ENCODE assay signal across 16 cellular contexts in genomic region chr2:136399667-136400316, GRCh38.
DNase-seq lines count a peak whose midpoint lies in the region; ATAC-seq and TF ChIP-seq lines count a peak whose summit lies in the region.
"Had no signal": no experiment of that assay in that cellular context is flagged by ENCODE, and none has a peak within 500 bp of the region (broad histone marks: within the 10 kb centered on the region; RNA-seq: fewer than 3 reads in every experiment).

No MANE protein-coding gene starts in this region.

- BruUV-seq in Calu3 (replicated peaks; lab: Mats Ljungman, UMichigan): no TSS peak

- H3K4me3 ChIP-seq in RWPE2 (ENCODE audit: severe bottlenecking): no peak overlapping the region
- H3K4me3 ChIP-seq in CD8-positive, alpha-beta memory T cell (ENCODE audit: low read length): no peak overlapping the region
- H3K4me3 ChIP-seq: BLaER1 treated with 17β-estradiol and CSF1 and Interleukin-3, amounts not matched to agents 10 nM and 100 nM; HAP-1 had no signal

- peak; percentile 65 for DNase-seq in Calu3
- peak; percentile 10 for DNase-seq in MV-4-11 (lab: John Stamatoyannopoulos, UW)
- no peak for DNase-seq in RWPE2 (ENCODE audit: low spot score)
- DNase-seq in foreskin keratinocyte: no peak
- no peak for DNase-seq in activated naive CD8-positive, alpha-beta T cell treated with anti-CD3 and anti-CD28 coated beads, Interleukin-2, amount 50 U/mL, for 24 hours
- DNase-seq in HPDE6-E6E7 (ENCODE audit: extremely low spot score): no peak
- DNase-seq in CD8-positive, alpha-beta memory T cell: no peak
- DNase-seq: ACHN; CD4-positive, CD25-positive, alpha-beta regulatory T cell; DMS79 treated with DMSO at 0.1 percent for 48 hours; EL; HFFc6 had no signal

- H3K27me3 ChIP-seq in RWPE2 (ENCODE audit: insufficient read depth, poor library complexity, severe bottlenecking): no peaks in the 10 kb centered on the region
- H3K27me3 ChIP-seq in foreskin keratinocyte: no peaks in the 10 kb centered on the region
- H3K27me3 ChIP-seq in CD8-positive, alpha-beta memory T cell (ENCODE audit: insufficient read depth, low read length, poor library complexity, severe bottlenecking): no peaks in the 10 kb centered on the region
- H3K27me3 ChIP-seq: BLaER1 treated with 17β-estradiol and CSF1 and Interleukin-3, amounts not matched to agents 10 nM and 100 nM had no signal

- ATAC-seq in RWPE2 (ENCODE audit: low read depth) (peak; percentile 73), foreskin keratinocyte (peak; percentile 83), GM18520 (IDR thresholded peaks at IDR 0.05; ENCODE audit: unreplicated experiment) (no peak)
- ATAC-seq in activated naive CD8-positive, alpha-beta T cell treated with anti-CD3 and anti-CD28 coated beads, Interleukin-2, amount 50 U/mL, for 24 hours: no peak

- intact Hi-C loops in Calu3 (cut with micrococcal nuclease; ENCODE audit: unreplicated experiment): no loop called here

- no peaks in the 10 kb centered on the region for H3K36me3 Mint-ChIP-seq in Calu3 (ENCODE audit: insufficient read depth, unreplicated experiment)
- H3K36me3 Mint-ChIP-seq in activated naive CD8-positive, alpha-beta T cell treated with anti-CD3 and anti-CD28 coated beads, Interleukin-2, amount 50 U/mL, for 24 hours (ENCODE audit: low read depth): no peaks in the 10 kb centered on the region
- no peaks in the 10 kb centered on the region for H3K36me3 Mint-ChIP-seq in CD8-positive, alpha-beta memory T cell
- H3K36me3 Mint-ChIP-seq: CD4-positive, CD25-positive, alpha-beta regulatory T cell had no signal

- H3K27ac ChIP-seq in RWPE2 (ENCODE audit: poor library complexity, severe bottlenecking) (no peak overlapping the region), foreskin keratinocyte (no peak overlapping the region)
- H3K27ac ChIP-seq in CD8-positive, alpha-beta memory T cell (ENCODE audit: low read depth, low read length): no peak overlapping the region
- H3K27ac ChIP-seq: BLaER1 treated with 17β-estradiol and CSF1 and Interleukin-3, amounts not matched to agents 10 nM and 100 nM had no signal

- no peaks in the 10 kb centered on the region for H3K36me3 ChIP-seq in RWPE2 (ENCODE audit: low read depth)
- no peaks in the 10 kb centered on the region for H3K36me3 ChIP-seq in CD8-positive, alpha-beta memory T cell (ENCODE audit: insufficient read depth, low read length)
- H3K36me3 ChIP-seq: BLaER1 treated with 17β-estradiol and CSF1 and Interleukin-3, amounts not matched to agents 10 nM and 100 nM; HAP-1 had no signal

- TF ChIP-seq CTCF in Calu3 (IDR thresholded peaks at IDR 0.05; ENCODE audit: unreplicated experiment) (no peak), RWPE2 (IDR thresholded peaks at IDR 0.05; ENCODE audit: poor library complexity, severe bottlenecking) (no peak), foreskin keratinocyte (conservative IDR thresholded peaks at IDR 0.05) (no peak)

- no peaks in the 10 kb centered on the region for H3K9me3 Mint-ChIP-seq in Calu3 (ENCODE audit: low read depth, unreplicated experiment)
- H3K9me3 Mint-ChIP-seq in activated naive CD8-positive, alpha-beta T cell treated with anti-CD3 and anti-CD28 coated beads, Interleukin-2, amount 50 U/mL, for 24 hours: no peaks in the 10 kb centered on the region
- no peaks in the 10 kb centered on the region for H3K9me3 Mint-ChIP-seq in CD8-positive, alpha-beta memory T cell
- H3K9me3 Mint-ChIP-seq: IgD-negative memory B cell had no signal

- H3K4me1 ChIP-seq in RWPE2 (ENCODE audit: insufficient read depth, poor library complexity, severe bottlenecking): no peaks in the 10 kb centered on the region
- H3K4me1 ChIP-seq in foreskin keratinocyte: no peaks in the 10 kb centered on the region
- H3K4me1 ChIP-seq in CD8-positive, alpha-beta memory T cell (ENCODE audit: insufficient read depth, low read length): no peaks in the 10 kb centered on the region
- H3K4me1 ChIP-seq: HAP-1 had no signal

- no peaks in the 10 kb centered on the region for H3K27me3 Mint-ChIP-seq in Calu3 (ENCODE audit: unreplicated experiment)
- peaks cover 16% of the 10 kb centered on the region for H3K27me3 Mint-ChIP-seq in activated naive CD8-positive, alpha-beta T cell treated with anti-CD3 and anti-CD28 coated beads, Interleukin-2, amount 50 U/mL, for 24 hours
- peaks cover 13 to 43% of the 10 kb centered on the region in 2 donors for H3K27me3 Mint-ChIP-seq in CD8-positive, alpha-beta memory T cell

- peak overlapping the region; percentile 11 for H3K4me3 Mint-ChIP-seq in Calu3 (ENCODE audit: low read depth, unreplicated experiment)
- no peak overlapping the region for H3K4me3 Mint-ChIP-seq in activated naive CD8-positive, alpha-beta T cell treated with anti-CD3 and anti-CD28 coated beads, Interleukin-2, amount 50 U/mL, for 24 hours
- H3K4me3 Mint-ChIP-seq in CD8-positive, alpha-beta memory T cell: no peak overlapping the region
- H3K4me3 Mint-ChIP-seq: CD4-positive, CD25-positive, alpha-beta regulatory T cell; HFFc6; IgD-negative memory B cell had no signal

- H3K27ac Mint-ChIP-seq in Calu3 (ENCODE audit: unreplicated experiment): peak overlapping the region; percentile 36
- H3K27ac Mint-ChIP-seq in activated naive CD8-positive, alpha-beta T cell treated with anti-CD3 and anti-CD28 coated beads, Interleukin-2, amount 50 U/mL, for 24 hours: no peak overlapping the region
- no peak overlapping the region for H3K27ac Mint-ChIP-seq in CD8-positive, alpha-beta memory T cell
- H3K27ac Mint-ChIP-seq: CD4-positive, CD25-positive, alpha-beta regulatory T cell; HFFc6; IgD-negative memory B cell had no signal

- POLR2A ChIA-PET in CD8-positive, alpha-beta memory T cell (lab: Charles Lee): no interaction called here

- CTCF ChIA-PET in Calu3 (lab: Charles Lee): interaction anchor here (0.5 to 1.0 kb wide), 2 partner anchors 23 to 1504 kb away, joined by 3 read pairs; no protein-coding TSS in a partner anchor
- CTCF ChIA-PET in CD8-positive, alpha-beta memory T cell (lab: Charles Lee): no interaction called here

- no peaks in the 10 kb centered on the region for H3K9me3 ChIP-seq in RWPE2 (ENCODE audit: severe bottlenecking)
- H3K9me3 ChIP-seq in CD8-positive, alpha-beta memory T cell (ENCODE audit: low read length): no peaks in the 10 kb centered on the region
- H3K9me3 ChIP-seq: BLaER1 treated with 17β-estradiol and CSF1 and Interleukin-3, amounts not matched to agents 10 nM and 100 nM; HAP-1 had no signal

- H3K4me1 Mint-ChIP-seq in Calu3 (ENCODE audit: low read depth, unreplicated experiment): peaks cover 12% of the 10 kb centered on the region
- peaks cover 13% of the 10 kb centered on the region for H3K4me1 Mint-ChIP-seq in activated naive CD8-positive, alpha-beta T cell treated with anti-CD3 and anti-CD28 coated beads, Interleukin-2, amount 50 U/mL, for 24 hours
- no peaks in the 10 kb centered on the region for H3K4me1 Mint-ChIP-seq in CD8-positive, alpha-beta memory T cell

Comparison
In these comparisons a context has a peak if more than half of its experiments do, and no peak if none do; other contexts are left out.
1. DNase-seq: peak in Calu3 (single experiment) and MV-4-11 (single experiment); none in RWPE2 (single experiment), foreskin keratinocyte (0 of 2), activated naive CD8-positive, alpha-beta T cell treated with anti-CD3 and anti-CD28 coated beads, Interleukin-2, amount 50 U/mL, for 24 hours (single experiment), HPDE6-E6E7 (single experiment) and CD8-positive, alpha-beta memory T cell (0 of 5).
2. ATAC-seq: peak in RWPE2 (single experiment) and foreskin keratinocyte (single experiment); none in activated naive CD8-positive, alpha-beta T cell treated with anti-CD3 and anti-CD28 coated beads, Interleukin-2, amount 50 U/mL, for 24 hours (single experiment) and GM18520 (single experiment).